ENCODE assay signal across 17 cellular contexts in genomic region chr17:80347536-80347935, GRCh38.
"Had no signal": no experiment of that assay in that cellular context is flagged by ENCODE, and none has a peak within 500 bp of the region (broad histone marks: within the 10 kb centered on the region; RNA-seq: fewer than 3 reads in every experiment).

No MANE protein-coding gene starts in this region.

- H3K27me3 ChIP-seq: brain microvascular endothelial cell, right atrium auricular region, transverse colon, vagina had no signal

- DNase-seq: activated CD4-positive, alpha-beta memory T cell treated with anti-CD3 and anti-CD28 coated beads, Interleukin-2, amount 10 ng/mL, durations not matched to agents 7 days and 5 days; activated CD4-positive, alpha-beta T cell treated with anti-CD3 and anti-CD28 coated beads for 4 hours; activated CD8-positive, alpha-beta memory T cell treated with anti-CD3 and anti-CD28 coated beads, Interleukin-2, amount 50 U/mL, for 48 hours; anterior cingulate cortex; brain microvascular endothelial cell; cortex of kidney; midbrain; transverse colon had no signal

- H3K27ac Mint-ChIP-seq: activated CD4-positive, alpha-beta memory T cell treated with anti-CD3 and anti-CD28 coated beads, Interleukin-2, amount 10 ng/mL, durations not matched to agents 7 days and 5 days; stimulated activated naive CD8-positive, alpha-beta T cell treated with anti-CD3 and anti-CD28 coated beads, Interleukin-15, Interleukin-2, amounts not matched to agents 100 ng/mL and 50 ng/mL, for 24 hours; WTC11 had no signal

- H3K4me3 ChIP-seq: lung, prostate gland, right atrium auricular region, transverse colon, vagina had no signal

- H3K4me1 ChIP-seq: prostate gland, right atrium auricular region, transverse colon, vagina had no signal

- H3K27ac ChIP-seq: brain microvascular endothelial cell, prostate gland, right atrium auricular region, transverse colon, vagina had no signal

- ATAC-seq: WTC11 had no signal

- H3K27me3 Mint-ChIP-seq: activated CD4-positive, alpha-beta memory T cell treated with anti-CD3 and anti-CD28 coated beads, Interleukin-2, amount 10 ng/mL, durations not matched to agents 7 days and 5 days; activated naive CD8-positive, alpha-beta T cell; central memory CD8-positive, alpha-beta T cell; stimulated activated naive CD8-positive, alpha-beta T cell treated with anti-CD3 and anti-CD28 coated beads, Interleukin-15, Interleukin-2, amounts not matched to agents 100 ng/mL and 50 ng/mL, for 24 hours had no signal

- H3K9me3 Mint-ChIP-seq: activated CD4-positive, alpha-beta memory T cell treated with anti-CD3 and anti-CD28 coated beads, Interleukin-2, amount 10 ng/mL, durations not matched to agents 7 days and 5 days; central memory CD8-positive, alpha-beta T cell; neural crest cell; stimulated activated naive CD8-positive, alpha-beta T cell treated with anti-CD3 and anti-CD28 coated beads, Interleukin-15, Interleukin-2, amounts not matched to agents 100 ng/mL and 50 ng/mL, for 24 hours; WTC11 had no signal

- H3K4me1 Mint-ChIP-seq: WTC11 had no signal

- H3K9me3 ChIP-seq: prostate gland, right atrium auricular region, transverse colon, vagina had no signal

- H3K4me3 Mint-ChIP-seq: activated CD4-positive, alpha-beta memory T cell treated with anti-CD3 and anti-CD28 coated beads, Interleukin-2, amount 10 ng/mL, durations not matched to agents 7 days and 5 days; activated naive CD8-positive, alpha-beta T cell; central memory CD8-positive, alpha-beta T cell; neural crest cell; stimulated activated naive CD8-positive, alpha-beta T cell treated with anti-CD3 and anti-CD28 coated beads, Interleukin-15, Interleukin-2, amounts not matched to agents 100 ng/mL and 50 ng/mL, for 24 hours; WTC11 had no signal
